Comparison of ENCODE assay signal across 8 cellular contexts in genomic region chr7:1758417-1758858, GRCh38.
DNase-seq lines count a peak whose midpoint lies in the region; ATAC-seq and TF ChIP-seq lines count a peak whose summit lies in the region.

No MANE protein-coding gene starts in this region.

- WGBS in gastroesophageal sphincter (ENCODE audit: low coverage in 1 of 2), 2 donors: 0 to 22% methylated on average over 1 to 5 of the region's 5 CpGs

- H3K36me3 ChIP-seq in BJ (ENCODE audit: control insufficient read depth, insufficient read depth, low read length) (no peaks in the 10 kb centered on the region), GM23338 (ENCODE audit: insufficient read depth) (no peaks in the 10 kb centered on the region), SJCRH30 (no peaks in the 10 kb centered on the region), gastroesophageal sphincter (no peaks in the 10 kb centered on the region)

- H3K9me3 ChIP-seq in SJCRH30 (replicated peaks) (no peaks in the 10 kb centered on the region), gastroesophageal sphincter (peaks cover 0 to 11% (median 0%) of the 10 kb centered on the region in 3 donors)

- H3F3A ChIP-seq in GM23338 (replicated peaks; ENCODE audit: low read depth): no peaks in the 10 kb centered on the region

- H3K4me3 ChIP-seq in BJ (ENCODE audit: low read depth, low read length) (no peak overlapping the region), GM23338 (no peak overlapping the region), SJCRH30 (no peak overlapping the region), gastroesophageal sphincter (no peak overlapping the region)

- H3K27me3 ChIP-seq in BJ (ENCODE audit: control insufficient read depth, insufficient read depth, low read length) (no peaks in the 10 kb centered on the region), GM23338 (ENCODE audit: insufficient read depth) (no peaks in the 10 kb centered on the region), SJCRH30 (no peaks in the 10 kb centered on the region), gastroesophageal sphincter (peaks cover 47% of the 10 kb centered on the region)

- peaks cover 16% of the 10 kb centered on the region for H3K9me3 Mint-ChIP-seq in GM23338
- peaks cover 14% of the 10 kb centered on the region for H3K9me3 Mint-ChIP-seq in activated T-helper 1 cell treated with anti-CD3 and anti-CD28 coated beads, Interleukin-12 subunit alpha, Interleukin-12 subunit beta, Interleukin-2, Interleukin-4 antibody, amounts not matched to agents 30 ng/mL and 10 ng/mL and 1 ng/mL, durations not matched to agents 14 hours and 24 hours and 36 hours

- no peak overlapping the region for H3K27ac ChIP-seq in GM23338 (ENCODE audit: low read depth)
- no peak overlapping the region for H3K27ac ChIP-seq in SJCRH30
- H3K27ac ChIP-seq in gastroesophageal sphincter: no peak overlapping the region

- no peak overlapping the region for H3K27ac Mint-ChIP-seq in GM23338
- H3K27ac Mint-ChIP-seq in activated T-helper 1 cell treated with anti-CD3 and anti-CD28 coated beads, Interleukin-12 subunit alpha, Interleukin-12 subunit beta, Interleukin-2, Interleukin-4 antibody, amounts not matched to agents 30 ng/mL and 10 ng/mL and 1 ng/mL, durations not matched to agents 14 hours and 24 hours and 36 hours: no peak overlapping the region

- TF ChIP-seq EP300 in gastroesophageal sphincter (IDR thresholded peaks at IDR 0.05): no peak

- no peak overlapping the region; the same call in 1 of the 2 replicates for H2AFZ ChIP-seq in GM23338

- H3K4me3 Mint-ChIP-seq in GM23338: no peak overlapping the region
- H3K4me3 Mint-ChIP-seq in activated T-helper 1 cell treated with anti-CD3 and anti-CD28 coated beads, Interleukin-12 subunit alpha, Interleukin-12 subunit beta, Interleukin-2, Interleukin-4 antibody, amounts not matched to agents 30 ng/mL and 10 ng/mL and 1 ng/mL, durations not matched to agents 14 hours and 24 hours and 36 hours: no peak overlapping the region

- H3K4me2 ChIP-seq in GM23338: no peak overlapping the region

- H4K20me1 ChIP-seq in GM23338 (replicated peaks; ENCODE audit: insufficient read depth): no peaks in the 10 kb centered on the region

- CTCF ChIA-PET in BJ (lab: Yijun Ruan, JAX): interaction anchor here (0.6 to 1.6 kb wide), 3 partner anchors 10 to 179 kb away, joined by 3 to 5 read pairs (median 3); no protein-coding TSS in a partner anchor

- peak; percentile 58 for ATAC-seq in GM23338
- peak; percentile 48 for ATAC-seq in gastroesophageal sphincter
- no peak for ATAC-seq in HG02678 (IDR thresholded peaks at IDR 0.05; ENCODE audit: unreplicated experiment)

- DNase-seq in BJ (ENCODE audit: low read depth) (no peak), GM23338 (ENCODE audit: low spot score) (peak; percentile 59), SJCRH30 (peak; percentile 28 to 56), NCI-H524 treated with DMSO at 0.1 percent for 48 hours (lab: John Stamatoyannopoulos, UW) (no peak)
- peak in 2 of 3 donors; percentile 9 to 19 for DNase-seq in stimulated activated CD4-positive, alpha-beta T cell treated with anti-CD3 and anti-CD28 coated beads, Interleukin-12 subunit alpha, Interleukin-12 subunit beta, amount 100 ng/mL, for 48 hours (ENCODE audit: low read depth in 2 of 3, low spot score in 1 of 3)
- DNase-seq in activated T-helper 1 cell treated with anti-CD3 and anti-CD28 coated beads, Interleukin-12 subunit alpha, Interleukin-12 subunit beta, Interleukin-2, Interleukin-4 antibody, amounts not matched to agents 30 ng/mL and 10 ng/mL and 1 ng/mL, durations not matched to agents 14 hours and 24 hours and 36 hours (ENCODE audit: low spot score): no peak

- intact Hi-C loops in activated T-helper 1 cell treated with anti-CD3 and anti-CD28 coated beads, Interleukin-12 subunit alpha, Interleukin-12 subunit beta, Interleukin-2, Interleukin-4 antibody, amounts not matched to agents 30 ng/mL and 10 ng/mL and 1 ng/mL, durations not matched to agents 14 hours and 24 hours and 36 hours (cut with micrococcal nuclease): no loop called here

- TF ChIP-seq POLR2A in gastroesophageal sphincter (IDR thresholded peaks at IDR 0.05): no peak

- peaks cover 42% of the 10 kb centered on the region for H3K27me3 Mint-ChIP-seq in GM23338 (ENCODE audit: insufficient read depth, low read depth, poor library complexity)
- peaks cover 3% of the 10 kb centered on the region for H3K27me3 Mint-ChIP-seq in activated T-helper 1 cell treated with anti-CD3 and anti-CD28 coated beads, Interleukin-12 subunit alpha, Interleukin-12 subunit beta, Interleukin-2, Interleukin-4 antibody, amounts not matched to agents 30 ng/mL and 10 ng/mL and 1 ng/mL, durations not matched to agents 14 hours and 24 hours and 36 hours (ENCODE audit: insufficient read depth)

- TF ChIP-seq CTCF in BJ (IDR thresholded peaks at IDR 0.05; ENCODE audit: insufficient read depth, low read depth, low read length): peak; percentile 51
- peak; percentile 21 to 67; a peak in 3 of 4 replicates for TF ChIP-seq CTCF in GM23338 (conservative IDR thresholded peaks at IDR 0.05; ENCODE audit: low read depth in 2 of 2)
- TF ChIP-seq CTCF in gastroesophageal sphincter (IDR thresholded peaks at IDR 0.05): peak in 3 of 4 experiments; percentile 27 to 59 (median 48)

- H3K79me2 ChIP-seq in GM23338 (replicated peaks; ENCODE audit: insufficient read depth): no peaks in the 10 kb centered on the region

- peaks cover 17% of the 10 kb centered on the region for H3K4me1 Mint-ChIP-seq in GM23338
- H3K4me1 Mint-ChIP-seq in activated T-helper 1 cell treated with anti-CD3 and anti-CD28 coated beads, Interleukin-12 subunit alpha, Interleukin-12 subunit beta, Interleukin-2, Interleukin-4 antibody, amounts not matched to agents 30 ng/mL and 10 ng/mL and 1 ng/mL, durations not matched to agents 14 hours and 24 hours and 36 hours (ENCODE audit: low read depth): no peaks in the 10 kb centered on the region

- H3K4me1 ChIP-seq in GM23338 (ENCODE audit: insufficient read depth) (no peaks in the 10 kb centered on the region), SJCRH30 (no peaks in the 10 kb centered on the region), gastroesophageal sphincter (no peaks in the 10 kb centered on the region)

- H3K36me3 Mint-ChIP-seq in GM23338 (ENCODE audit: low read depth): peaks cover 8% of the 10 kb centered on the region; the same call in 1 of the 3 replicates
- no peaks in the 10 kb centered on the region for H3K36me3 Mint-ChIP-seq in activated T-helper 1 cell treated with anti-CD3 and anti-CD28 coated beads, Interleukin-12 subunit alpha, Interleukin-12 subunit beta, Interleukin-2, Interleukin-4 antibody, amounts not matched to agents 30 ng/mL and 10 ng/mL and 1 ng/mL, durations not matched to agents 14 hours and 24 hours and 36 hours (ENCODE audit: low read depth)

- POLR2A ChIA-PET in BJ (lab: Charles Lee): no interaction called here

- no peaks in the 10 kb centered on the region for H3K9me2 ChIP-seq in GM23338 (ENCODE audit: insufficient read depth)

TF ChIP-seq in GM23338, 12 proteins besides CTCF, POLR2A, EP300 and RAD21:
- TF ChIP-seq POLR2AphosphoS5 (IDR thresholded peaks at IDR 0.05; ENCODE audit: low read depth) (no peak), NANOG (IDR thresholded peaks at IDR 0.05; ENCODE audit: borderline replicate concordance) (no peak), EZH2 (IDR thresholded peaks at IDR 0.05; ENCODE audit: low read depth, unreplicated experiment) (no peak), REST (IDR thresholded peaks at IDR 0.05; ENCODE audit: unreplicated experiment) (no peak), CREB1 (CRISPR knock-in tag; IDR thresholded peaks at IDR 0.05; ENCODE audit: low read depth) (no peak)

Comparison
In these comparisons a context has a peak if more than half of its experiments do, and no peak if none do; other contexts are left out.
1. DNase-seq: peak in GM23338 (single experiment), SJCRH30 (2 of 2) and stimulated activated CD4-positive, alpha-beta T cell treated with anti-CD3 and anti-CD28 coated beads, Interleukin-12 subunit alpha, Interleukin-12 subunit beta, amount 100 ng/mL, for 48 hours (2 of 3); none in BJ (single experiment), activated T-helper 1 cell treated with anti-CD3 and anti-CD28 coated beads, Interleukin-12 subunit alpha, Interleukin-12 subunit beta, Interleukin-2, Interleukin-4 antibody, amounts not matched to agents 30 ng/mL and 10 ng/mL and 1 ng/mL, durations not matched to agents 14 hours and 24 hours and 36 hours (single experiment) and NCI-H524 treated with DMSO at 0.1 percent for 48 hours (single experiment).
2. Peak in every context shown above with its lines, with median percentiles within 50 percentile points of each other: CTCF ChIP-seq.